In genomic region chr19:49681830-49682229, GRCh38 we compare ENCODE assay signal across 1 cellular context.
TF ChIP-seq lines count a peak whose summit lies in the region.

No MANE protein-coding gene starts in this region.

TF ChIP-seq in IMR-90, 13 proteins besides CTCF, POLR2A, EP300 and RAD21:
- TF ChIP-seq MAZ (IDR thresholded peaks at IDR 0.05; ENCODE audit: borderline replicate concordance, low read depth, low read length) (no peak), FOS (IDR thresholded peaks at IDR 0.05; ENCODE audit: low read depth, low read length) (no peak), USF2 (IDR thresholded peaks at IDR 0.05; ENCODE audit: low read depth, low read length) (no peak), ELK1 (IDR thresholded peaks at IDR 0.05; ENCODE audit: borderline replicate concordance, low read depth, low read length) (no peak), CHD1 (IDR thresholded peaks at IDR 0.05; ENCODE audit: low read depth, low read length) (no peak), MAFK (IDR thresholded peaks at IDR 0.05; ENCODE audit: low read depth, low read length) (no peak), CEBPB (IDR thresholded peaks at IDR 0.05; ENCODE audit: low read depth, low read length) (no peak), RCOR1 (IDR thresholded peaks at IDR 0.05; ENCODE audit: insufficient replicate concordance, low read length) (no peak), RFX5 (IDR thresholded peaks at IDR 0.05; ENCODE audit: low read depth, low read length) (no peak)
TF ChIP-seq in IMR-90: peak in this region for 0.
